In the genomic region with DNA sequence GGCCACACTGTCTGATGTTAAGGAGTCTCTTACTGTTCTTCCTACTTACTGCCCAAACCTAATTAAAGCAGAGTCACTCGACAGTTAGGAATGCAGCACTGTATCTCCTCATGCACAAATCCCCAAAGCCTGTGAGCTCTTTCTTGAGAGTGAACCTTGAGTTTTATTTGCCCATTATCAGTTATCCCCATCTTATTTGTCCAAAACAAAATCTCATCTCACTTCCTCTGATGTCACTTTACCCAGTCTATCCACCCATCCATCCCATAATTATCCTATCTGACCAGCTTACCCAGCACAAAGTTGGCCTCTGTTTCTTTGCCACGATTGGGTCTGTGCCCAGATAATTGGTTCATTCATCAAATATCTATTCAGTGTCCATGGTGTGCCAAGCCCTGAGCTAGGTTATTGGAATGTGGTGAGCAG, we compare ENCODE assay signal across 14 cellular contexts.
DNase-seq lines count a peak whose midpoint lies in the region; ATAC-seq, FAIRE-seq and TF ChIP-seq lines count a peak whose summit lies in the region.
"Had no signal": no experiment of that assay in that cellular context is flagged by ENCODE, and none has a peak within 500 bp of the region (broad histone marks: within the 10 kb centered on the region; RNA-seq: fewer than 3 reads in every experiment).

No MANE protein-coding gene starts in this region.

- H3K4me1 ChIP-seq in foreskin keratinocyte (no peaks in the 10 kb centered on the region), HAP-1 (peaks cover 24% of the 10 kb centered on the region)

- peak; percentile 33 for DNase-seq in EL
- peak; percentile 35 for DNase-seq in T1000 (lab: John Stamatoyannopoulos, UW)
- peak; percentile 19 to 54 for DNase-seq in foreskin keratinocyte
- peak; percentile 58 for DNase-seq in putamen (ENCODE audit: low spot score)
- DNase-seq in activated CD4-positive, CD25-positive, alpha-beta regulatory T cell (lab: John Stamatoyannopoulos, UW) = no peak
- DNase-seq in HAP-1 (ENCODE audit: low spot score in 2 of 2) = no peak
- DNase-seq in GM12892 (ENCODE audit: insufficient read length) = no peak
- DNase-seq: CD4-positive, CD25-positive, alpha-beta regulatory T cell; H7; NCI-H2171; stimulated activated naive CD4-positive, alpha-beta T cell treated with Interleukin-2 at 50 U/mL for 16 hours had no signal

- in situ Hi-C loops in HAP-1 (cut with MboI; ENCODE audit: low sequenced_read_pairs) = no loop called here

- H3K36me3 ChIP-seq in HAP-1 (replicated peaks) = no peaks in the 10 kb centered on the region
- H3K36me3 ChIP-seq: right atrium auricular region had no signal

- no peak for TF ChIP-seq POLR2A in GM12892 (IDR thresholded peaks at IDR 0.05; ENCODE audit: low read depth, low read length)

- H3K4me3 ChIP-seq in HAP-1 = no peak overlapping the region
- H3K4me3 ChIP-seq: right atrium auricular region, SK-N-MC had no signal

- no peaks in the 10 kb centered on the region for H3K27me3 ChIP-seq in foreskin keratinocyte
- no peaks in the 10 kb centered on the region; the same call in 1 of the 2 replicates for H3K27me3 ChIP-seq in HAP-1 (ENCODE audit: low read depth)
- H3K27me3 ChIP-seq: right atrium auricular region had no signal

- TF ChIP-seq CTCF in foreskin keratinocyte (conservative IDR thresholded peaks at IDR 0.05) = no peak

- H3K9me3 ChIP-seq in HAP-1 = no peaks in the 10 kb centered on the region
- H3K9me3 ChIP-seq: right atrium auricular region had no signal

- no peak overlapping the region for H3K27ac ChIP-seq in foreskin keratinocyte
- H3K27ac ChIP-seq: right atrium auricular region, SK-N-MC had no signal

- no peak for FAIRE-seq in GM12892 (lab: Jason Lieb, UNC)

- ATAC-seq in foreskin keratinocyte = peak; percentile 44
- no peak for ATAC-seq in GM18498 (IDR thresholded peaks at IDR 0.05; ENCODE audit: unreplicated experiment)

Comparison
In these comparisons a context has a peak if more than half of its experiments do, and no peak if none do; other contexts are left out.
1. DNase-seq: peak in EL (single experiment), T1000 (single experiment), foreskin keratinocyte (2 of 2) and putamen (single experiment); none in activated CD4-positive, CD25-positive, alpha-beta regulatory T cell (0 of 4), HAP-1 (0 of 2) and GM12892 (single experiment).